Comparison of ENCODE assay signal across 13 cellular contexts in genomic region chr2:32874931-32875330, GRCh38.
"Had no signal": no experiment of that assay in that cellular context is flagged by ENCODE, and none has a peak within 500 bp of the region (broad histone marks: within the 10 kb centered on the region; RNA-seq: fewer than 3 reads in every experiment).

No MANE protein-coding gene starts in this region.

- H3K27me3 ChIP-seq: colonic mucosa, ovary had no signal

- H3K4me1 Mint-ChIP-seq: immature natural killer cell had no signal

- H3K4me3 Mint-ChIP-seq: immature natural killer cell had no signal

- H3K27ac Mint-ChIP-seq: activated naive CD4-positive, alpha-beta T cell treated with anti-CD3 and anti-CD28 coated beads, Interleukin-2, amount 50 U/mL, for 72 hours; immature natural killer cell had no signal

- H3K9me3 ChIP-seq: colonic mucosa, ovary had no signal

- ATAC-seq: activated naive CD4-positive, alpha-beta T cell treated with anti-CD3 and anti-CD28 coated beads, Interleukin-2, amount 50 U/mL, for 72 hours had no signal

- H3K36me3 Mint-ChIP-seq: activated naive CD4-positive, alpha-beta T cell treated with anti-CD3 and anti-CD28 coated beads, Interleukin-2, amount 50 U/mL, for 72 hours; immature natural killer cell had no signal

- H3K36me3 ChIP-seq: colonic mucosa, ovary had no signal

- H3K9me3 Mint-ChIP-seq: immature natural killer cell had no signal

- H3K27ac ChIP-seq: colonic mucosa, ovary, skin epidermis had no signal

- H3K4me1 ChIP-seq: colonic mucosa had no signal

- H3K4me3 ChIP-seq: colonic mucosa, ovary, skin epidermis had no signal

- DNase-seq: activated CD4-positive, alpha-beta T cell treated with anti-CD3 and anti-CD28 coated beads, Interleukin-2, amount 50 U/mL, for 1 hour; activated effector memory CD4-positive, alpha-beta T cell treated with Interleukin-2 at 50 U/mL for 16 hours; activated T-cell treated with anti-CD3 and anti-CD28 coated beads, Interleukin-2, amount 50 U/mL, for 1 hour; colonic mucosa; effector memory CD4-positive, alpha-beta T cell; glutamatergic neuron; immature natural killer cell; mesenchymal stem cell; ovary; SHP77; trophoblast cell had no signal
